22 cellular contexts compared by ENCODE assay signal in the genomic region with DNA sequence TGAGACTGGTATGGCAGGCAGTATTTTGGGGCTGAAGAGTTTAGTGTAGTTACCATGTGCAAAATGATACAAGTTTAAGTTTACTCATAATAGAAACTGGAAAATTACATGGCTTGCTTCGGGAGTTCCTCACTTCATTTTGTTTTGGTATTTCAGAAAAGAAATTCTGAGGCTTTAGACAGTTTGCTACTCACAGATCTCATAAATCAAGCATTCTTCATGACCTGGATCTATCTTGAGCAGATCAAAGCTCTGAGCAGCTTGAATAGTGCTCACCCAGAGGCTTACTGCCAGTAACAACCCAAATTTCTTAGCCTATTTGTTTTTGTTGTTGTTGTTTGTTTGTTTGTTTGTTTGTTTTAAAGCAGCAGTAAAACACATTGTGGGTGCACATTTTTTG.
"Had no signal": no experiment of that assay in that cellular context is flagged by ENCODE, and none has a peak within 500 bp of the region (broad histone marks: within the 10 kb centered on the region; RNA-seq: fewer than 3 reads in every experiment).

No MANE protein-coding gene starts in this region.

- H3K4me3 ChIP-seq: left ventricle myocardium inferior, lung, right atrium auricular region, stomach, thyroid gland, upper lobe of right lung had no signal

- H3K36me3 Mint-ChIP-seq: activated naive CD4-positive, alpha-beta T cell treated with anti-CD3 and anti-CD28 coated beads, Interleukin-2, amount 50 U/mL, for 72 hours; stimulated activated naive B cell treated with anti-CD40 and anti-IgM and Interleukin-4, amounts not matched to agents 10 μg/mL and 1 μg/mL and 100 μg/mL, for 72 hours had no signal

- H3K27me3 ChIP-seq: right atrium auricular region, stomach, thyroid gland, upper lobe of right lung had no signal

- H3K79me2 ChIP-seq: parathyroid adenoma had no signal

- H3K27ac ChIP-seq: left ventricle myocardium inferior, parathyroid adenoma, right atrium auricular region, stomach, thyroid gland, upper lobe of right lung had no signal

- H3K9me3 ChIP-seq: left ventricle myocardium inferior, right atrium auricular region, stomach, thyroid gland, upper lobe of right lung had no signal

- ATAC-seq: activated naive CD4-positive, alpha-beta T cell treated with anti-CD3 and anti-CD28 coated beads, Interleukin-2, amount 50 U/mL, for 72 hours; activated T-cell treated with anti-CD3 and anti-CD28 coated beads, Interleukin-2, amount 50 U/mL, for 72 hours; stimulated activated naive B cell treated with anti-CD40 and anti-IgM and Interleukin-4, amounts not matched to agents 10 μg/mL and 1 μg/mL and 100 μg/mL, for 72 hours; T-helper 17 cell; upper lobe of right lung had no signal

- H3K27ac Mint-ChIP-seq: activated CD4-positive, alpha-beta T cell treated with anti-CD3 and anti-CD28 coated beads, Interleukin-2, amount 10 ng/mL, durations not matched to agents 7 days and 5 days; activated naive CD4-positive, alpha-beta T cell treated with anti-CD3 and anti-CD28 coated beads, Interleukin-2, amount 50 U/mL, for 72 hours; activated T-cell treated with anti-CD3 and anti-CD28 coated beads, Interleukin-2, amount 50 U/mL, for 72 hours; stimulated activated naive B cell treated with anti-CD40 and anti-IgM and Interleukin-4, amounts not matched to agents 10 μg/mL and 1 μg/mL and 100 μg/mL, for 72 hours; T-helper 17 cell had no signal

- DNase-seq: activated CD4-positive, alpha-beta T cell treated with anti-CD3 and anti-CD28 coated beads for 1 hour; activated CD4-positive, alpha-beta T cell treated with anti-CD3 and anti-CD28 coated beads, Interleukin-2, amount 10 ng/mL, durations not matched to agents 7 days and 5 days; activated naive CD4-positive, alpha-beta T cell; activated T-cell treated with anti-CD3 and anti-CD28 coated beads for 4 hours; activated T-cell treated with anti-CD3 and anti-CD28 coated beads, Interleukin-2, amount 50 U/mL, for 72 hours; anterior cingulate cortex; effector CD8-positive, alpha-beta T cell; islet precursor cell; left ventricle myocardium inferior; nucleus accumbens; stimulated activated CD4-positive, alpha-beta T cell treated with anti-CD3 and anti-CD28 coated beads, Interleukin-15, amount 100 ng/mL, for 24 hours; stimulated activated CD4-positive, alpha-beta T cell treated with anti-CD3 and anti-CD28 coated beads, Interleukin-2, amount 100 ng/mL, for 24 hours; stimulated activated naive B cell treated with anti-CD40 and anti-IgM and Interleukin-4, amounts not matched to agents 10 μg/mL and 1 μg/mL and 100 μg/mL, for 72 hours; stomach; T-helper 17 cell; T1000; thyroid gland; upper lobe of right lung had no signal

- H3K4me1 ChIP-seq: right atrium auricular region, upper lobe of right lung had no signal

- H2AFZ ChIP-seq: parathyroid adenoma had no signal

- H3K36me3 ChIP-seq: left ventricle myocardium inferior, right atrium auricular region, stomach, thyroid gland, upper lobe of right lung had no signal

- H3K9me3 Mint-ChIP-seq: stimulated activated naive B cell treated with anti-CD40 and anti-IgM and Interleukin-4, amounts not matched to agents 10 μg/mL and 1 μg/mL and 100 μg/mL, for 72 hours had no signal

- H3K9ac ChIP-seq: parathyroid adenoma had no signal

- H3K27me3 Mint-ChIP-seq: activated CD4-positive, alpha-beta T cell treated with anti-CD3 and anti-CD28 coated beads, Interleukin-2, amount 10 ng/mL, durations not matched to agents 7 days and 5 days; stimulated activated naive B cell treated with anti-CD40 and anti-IgM and Interleukin-4, amounts not matched to agents 10 μg/mL and 1 μg/mL and 100 μg/mL, for 72 hours; T-helper 17 cell had no signal

- H3K4me3 Mint-ChIP-seq: activated CD4-positive, alpha-beta T cell treated with anti-CD3 and anti-CD28 coated beads, Interleukin-2, amount 10 ng/mL, durations not matched to agents 7 days and 5 days; activated T-cell treated with anti-CD3 and anti-CD28 coated beads, Interleukin-2, amount 50 U/mL, for 72 hours; stimulated activated naive B cell treated with anti-CD40 and anti-IgM and Interleukin-4, amounts not matched to agents 10 μg/mL and 1 μg/mL and 100 μg/mL, for 72 hours; T-helper 17 cell had no signal
